27 cellular contexts compared by ENCODE assay signal in genomic region chr1:65330822-65331221, GRCh38. TPM values are rescaled to one million over a fixed set of nuclear protein-coding genes. Genes with fewer than 3 reads are reported as not detected.
DNase-seq lines count a peak whose midpoint lies in the region; ATAC-seq, FAIRE-seq and TF ChIP-seq lines count a peak whose summit lies in the region.
"Had no signal": no experiment of that assay in that cellular context is flagged by ENCODE, and none has a peak within 500 bp of the region (broad histone marks: within the 10 kb centered on the region; RNA-seq: fewer than 3 reads in every experiment).

No MANE protein-coding gene starts in this region.

- no peak overlapping the region for H3K4me2 ChIP-seq in HepG2 (ENCODE audit: low read depth, low read length)

- BruUV-seq in HepG2 (replicated peaks; lab: Mats Ljungman, UMichigan): no TSS peak

- intact Hi-C loops in HepG2 (cut with micrococcal nuclease; ENCODE audit: unreplicated experiment) (no loop called here), right lobe of liver (cut with DNase I) (no loop called here), dorsolateral prefrontal cortex (cut with DNase I) (no loop called here), testis (cut with DNase I; ENCODE audit: low total_unique reads) (no loop called here)

- H3K4me1 ChIP-seq in HepG2 (ENCODE audit: insufficient read depth, low read length) (no peaks in the 10 kb centered on the region), right lobe of liver (no peaks in the 10 kb centered on the region), testis (no peaks in the 10 kb centered on the region)
- H3K4me1 ChIP-seq: BE2C, HAP-1 had no signal

- TF ChIP-seq POLR2A in HepG2 (IDR thresholded peaks at IDR 0.05; ENCODE audit: insufficient read depth in 1 of 2, low read depth in 2 of 2, low read length in 2 of 2) (no peak), right lobe of liver (IDR thresholded peaks at IDR 0.05) (no peak), testis (IDR thresholded peaks at IDR 0.05) (no peak)

- no peaks in the 10 kb centered on the region for H3K79me2 ChIP-seq in HepG2 (ENCODE audit: insufficient read depth, low read length)

- TF ChIP-seq RAD21 in HepG2 (CRISPR knock-in tag; IDR thresholded peaks at IDR 0.05): no peak

- ATAC-seq in HepG2 (no peak), right lobe of liver (no peak)
- ATAC-seq: PC-3, SK-N-SH treated with all-trans-retinoic acid at 6 μM for 48 hours had no signal

- H3K9me3 ChIP-seq in HepG2 (ENCODE audit: low read length) (no peaks in the 10 kb centered on the region), right lobe of liver (no peaks in the 10 kb centered on the region), testis (no peaks in the 10 kb centered on the region)
- H3K9me3 ChIP-seq: BE2C, HAP-1 had no signal

- POLR2A ChIA-PET in HepG2 (lab: Yijun Ruan, JAX): no interaction called here

- TF ChIP-seq EP300 in HepG2 (IDR thresholded peaks at IDR 0.05; ENCODE audit: low read depth in 2 of 2, low read length in 2 of 2): no peak
- TF ChIP-seq EP300 in HepG2 (CRISPR knock-in tag; IDR thresholded peaks at IDR 0.05; ENCODE audit: borderline replicate concordance): no peak

- H3K27me3 ChIP-seq in HepG2 (ENCODE audit: control insufficient read depth in 1 of 2, insufficient read depth in 2 of 2, low read length in 2 of 2): no peaks in the 10 kb centered on the region
- H3K27me3 ChIP-seq in right lobe of liver: no peaks in the 10 kb centered on the region
- no peaks in the 10 kb centered on the region for H3K27me3 ChIP-seq in dorsolateral prefrontal cortex
- no peaks in the 10 kb centered on the region for H3K27me3 ChIP-seq in testis
- H3K27me3 ChIP-seq: BE2C had no signal

- no peak for TF ChIP-seq CTCF in HepG2 (CRISPR knock-in tag; IDR thresholded peaks at IDR 0.05)
- no peak for TF ChIP-seq CTCF in right lobe of liver (IDR thresholded peaks at IDR 0.05)
- TF ChIP-seq CTCF in dorsolateral prefrontal cortex (IDR thresholded peaks at IDR 0.05 in 54 of 56, conservative IDR thresholded peaks at IDR 0.05 in 2 of 56; ENCODE audit: low read depth in 1 of 56, partially characterized antibody in 56 of 56): no peak
- TF ChIP-seq CTCF in testis (IDR thresholded peaks at IDR 0.05): no peak

- H3K4me3 ChIP-seq in HepG2 (replicated peaks in 1 of 3; ENCODE audit: insufficient read depth in 1 of 3, low read depth in 2 of 3, low read length in 3 of 3): no peak overlapping the region
- H3K4me3 ChIP-seq in right lobe of liver: no peak overlapping the region
- H3K4me3 ChIP-seq in dorsolateral prefrontal cortex: no peak overlapping the region
- peak overlapping the region in 1 of 2 donors; percentile 24 for H3K4me3 ChIP-seq in testis
- H3K4me3 ChIP-seq: HAP-1 had no signal

- in situ Hi-C loops in HepG2 (cut with HindIII; ENCODE audit: extremely low pct_ligation_motif_present, low pct_unique_long_range_greater_than_20kb): no loop called here

- H4K20me1 ChIP-seq in HepG2 (ENCODE audit: insufficient read depth, low read length): no peaks in the 10 kb centered on the region

- no peak overlapping the region for H3K9ac ChIP-seq in HepG2 (ENCODE audit: insufficient read depth, low read depth, low read length)

- no peak for DNase-seq in HepG2 (ENCODE audit: low spot score)
- DNase-seq in right lobe of liver: no peak
- no peak for DNase-seq in dorsolateral prefrontal cortex
- DNase-seq in iPS-NIHi11 (ENCODE audit: low spot score): peak; percentile 44
- DNase-seq in testis: peak; percentile 22
- no peak for DNase-seq in NCI-H187 (lab: John Stamatoyannopoulos, UW)
- DNase-seq in activated CD4-positive, CD25-positive, alpha-beta regulatory T cell (lab: John Stamatoyannopoulos, UW): no peak
- no peak for DNase-seq in DMS79 treated with DMSO at 0.1 percent for 48 hours (lab: John Stamatoyannopoulos, UW)
- DNase-seq: 8988T; ACHN; BE2C; CD8-positive, alpha-beta memory T cell; DMS153; HFFc6; MV-4-11; NCI-H1105; NCI-H1436 treated with DMSO at 0.1 percent for 48 hours; NCI-H1930; NCI-H2107; NCI-H524; NCI-H748 treated with DMSO at 0.1 percent for 48 hours; NK-92 treated with Interleukin-12 subunit alpha and Interleukin-12 subunit beta, amount 100 ng/mL, for 24 hours; PC-3 had no signal

- H2AFZ ChIP-seq in HepG2 (ENCODE audit: low read length): no peak overlapping the region

- CTCF ChIA-PET in HepG2 (lab: Yijun Ruan, JAX; ENCODE audit: low intra/inter-chr PET ratio, low total read pairs): no interaction called here

- 78% methylated on average over 6 of the region's 6 CpGs for WGBS in HepG2 (ENCODE audit: low lambda C conversion rate)
- 58% methylated on average over 6 of the region's 6 CpGs for WGBS in right lobe of liver (ENCODE audit: insufficient coverage, low coverage, low lambda C conversion rate, missing lambda C conversion rate)
- 49 to 68% methylated on average over 6 of the region's 6 CpGs for whole genome bisulfite sequencing in testis, 2 donors

- FAIRE-seq in HepG2 (lab: Jason Lieb, UNC): no peak
- FAIRE-seq: GM19239 had no signal

- H3K36me3 ChIP-seq in HepG2 (replicated peaks in 1 of 2; ENCODE audit: control insufficient read depth in 1 of 2, insufficient read depth in 2 of 2, low read length in 2 of 2): no peaks in the 10 kb centered on the region
- H3K36me3 ChIP-seq in right lobe of liver: no peaks in the 10 kb centered on the region
- no peaks in the 10 kb centered on the region for H3K36me3 ChIP-seq in testis (ENCODE audit: low read depth, missing control alignments)
- H3K36me3 ChIP-seq: BE2C, HAP-1 had no signal

- no peak overlapping the region for H3K27ac ChIP-seq in HepG2 (ENCODE audit: extremely low read length, insufficient read depth, low read length)
- no peak overlapping the region for H3K27ac ChIP-seq in right lobe of liver
- peak overlapping the region in 47 of 59 donors; percentile 8 to 100 (median 77) for H3K27ac ChIP-seq in dorsolateral prefrontal cortex
- no peak overlapping the region for H3K27ac ChIP-seq in testis

TF ChIP-seq in HepG2, 621 proteins besides CTCF, POLR2A, EP300 and RAD21:
- TF ChIP-seq NFYB (CRISPR knock-in tag; IDR thresholded peaks at IDR 0.05): peak; percentile 49; the same call in 1 of the 2 replicates
- TF ChIP-seq ZNF557 (CRISPR knock-in tag; IDR thresholded peaks at IDR 0.05): no peak

RNA-seq across cellular contexts. Expression of gene DNAJC6, which starts 21.5 kb away (rescaled TPM):
- total RNA-seq in HepG2 (2016; rRNA removed; fragmentation: Illumina TruSeq; extraction: Trizol) (0.80 and 1.0 TPM in 2 replicates), right lobe of liver (1 to 10 TPM in 3 of 6 experiments, under 1 TPM in 3; 0.46 to 2.9 (median 1.2) TPM), dorsolateral prefrontal cortex (100 to 1,000 TPM; 149 to 406 (median 315) TPM), testis (1 to 10 TPM; 5.1 to 7.3 TPM)
- 4.0 and 4.8 TPM in 2 replicates for total RNA-seq in HepG2 (2016; cell fraction: cytosol; rRNA removed; fragmentation: Illumina TruSeq; extraction: Trizol; ENCODE audit: low read depth)
- total RNA-seq in HepG2 (2016; cell fraction: insoluble cytoplasmic fraction; rRNA removed; fragmentation: Illumina TruSeq; extraction: Trizol): 0.85 and 1.1 TPM in 2 replicates
- total RNA-seq in HepG2 (2016; cell fraction: membrane; rRNA removed; fragmentation: Illumina TruSeq; extraction: Trizol): 0.76 and 0.93 TPM in 2 replicates
- 1.1 and 2.3 TPM in 2 replicates for total RNA-seq in HepG2 (2016; cell fraction: nucleus; rRNA removed; fragmentation: Illumina TruSeq; extraction: Trizol)
- polyA plus RNA-seq in HepG2 (2011; rRNA removed) (1.6 and 1.7 TPM in 2 replicates), testis (ENCODE audit: insufficient read depth, low read depth, low replicate concordance) (5.2 TPM)
- polyA plus RNA-seq in HepG2 (2011; cell fraction: cytosol; rRNA removed): 0.83 and 1.2 TPM in 2 replicates
- polyA plus RNA-seq in HepG2 (2011; cell fraction: nucleus; rRNA removed): 1.6 TPM in 2 replicates
- 1.7 and 1.9 TPM in 2 replicates for polyA plus RNA-seq in HepG2 (2012)
- 0.08 and 0.09 TPM in 2 replicates for polyA plus RNA-seq in HepG2 (2016; cell fraction: cytosol; fragmentation: Illumina TruSeq; extraction: Trizol; ENCODE audit: low read depth)
- 0.67 and 0.83 TPM in 2 replicates for polyA plus RNA-seq in HepG2 (2016; cell fraction: insoluble cytoplasmic fraction; fragmentation: Illumina TruSeq; extraction: Trizol; ENCODE audit: low read depth)
- 0.14 and 0.23 TPM in 2 replicates for polyA plus RNA-seq in HepG2 (2016; cell fraction: membrane; fragmentation: Illumina TruSeq; extraction: Trizol; ENCODE audit: low read depth)
- polyA plus RNA-seq in HepG2 (2016; cell fraction: nucleus; fragmentation: Illumina TruSeq; extraction: Trizol; ENCODE audit: insufficient read depth, low read depth): 0.53 and 0.74 TPM in 2 replicates
- polyA minus RNA-seq in HepG2 (2011; rRNA and poly(A)+ RNA removed; ENCODE audit: low replicate concordance): 3.0 and 12.8 TPM in 2 replicates
- polyA minus RNA-seq in HepG2 (2011; cell fraction: cytosol; rRNA and poly(A)+ RNA removed): 1.3 and 3.2 TPM in 2 replicates
- 4.9 and 6.8 TPM in 2 replicates for polyA minus RNA-seq in HepG2 (2011; cell fraction: nucleus; rRNA and poly(A)+ RNA removed)
- polyA plus RNA-seq: CD14-positive monocyte had no signal

Comparison
In these comparisons a context has a peak if more than half of its experiments do, and no peak if none do; other contexts are left out.
1. DNase-seq: peak in iPS-NIHi11 (single experiment) and testis (single experiment); none in HepG2 (single experiment), right lobe of liver (0 of 3), dorsolateral prefrontal cortex (0 of 10), NCI-H187 (0 of 2), activated CD4-positive, CD25-positive, alpha-beta regulatory T cell (0 of 4) and DMS79 treated with DMSO at 0.1 percent for 48 hours (single experiment).
2. H3K27ac ChIP-seq: peak in dorsolateral prefrontal cortex (47 of 59); none in HepG2 (single experiment), right lobe of liver (0 of 3) and testis (0 of 2).
3. RNA of gene DNAJC6, which starts 21.5 kb away (total RNA-seq): 149 to 406 TPM in dorsolateral prefrontal cortex; 5.1 to 7.3 TPM in testis, 0.46 to 2.9 TPM in right lobe of liver and 0.76 to 4.8 TPM in HepG2; every median in the first group is over 10 times any median in the second.